ENCODE assay signal across 29 cellular contexts in genomic region chr5:43150748-43151147, GRCh38. TPM values are rescaled to one million over a fixed set of nuclear protein-coding genes. Genes with fewer than 3 reads are reported as not detected.
"Had no signal": no experiment of that assay in that cellular context is flagged by ENCODE, and none has a peak within 500 bp of the region (broad histone marks: within the 10 kb centered on the region; RNA-seq: fewer than 3 reads in every experiment).

No MANE protein-coding gene starts in this region.

- H3K4me3 ChIP-seq: ascending aorta, cardiac muscle cell, K562, Peyer's patch had no signal

- ATAC-seq: activated CD4-positive, alpha-beta T cell treated with anti-CD3 and anti-CD28 coated beads for 36 hours; activated CD4-positive, CD25-positive, alpha-beta regulatory T cell treated with anti-CD3 and anti-CD28 coated beads, Interleukin-2, amount 50 U/mL, for 24 hours; activated CD8-positive, alpha-beta T cell treated with anti-CD3 and anti-CD28 coated beads, Interleukin-2, amount 10 ng/mL, durations not matched to agents 7 days and 5 days; K562; PC-3; WTC11 had no signal

- H3K36me3 ChIP-seq: cardiac muscle cell, Peyer's patch had no signal

- H3K4me1 ChIP-seq: Peyer's patch had no signal

- H3K27me3 ChIP-seq: ascending aorta, cardiac muscle cell, Peyer's patch had no signal

- DNase-seq: activated CD4-positive, alpha-beta T cell treated with anti-CD3 and anti-CD28 coated beads for 36 hours; activated CD4-positive, alpha-beta T cell treated with anti-CD3 and anti-CD28 coated beads, Interleukin-2, amount 10 ng/mL, durations not matched to agents 7 days and 5 days; activated CD4-positive, alpha-beta T cell treated with anti-CD3 and anti-CD28 coated beads, Interleukin-2, amount 50 U/mL, for 48 hours; activated CD8-positive, alpha-beta T cell treated with anti-CD3 and anti-CD28 coated beads, Interleukin-2, amount 10 ng/mL, durations not matched to agents 7 days and 5 days; activated gamma-delta T cell; activated naive CD4-positive, alpha-beta T cell treated with Interleukin-2 at 50 U/mL for 16 hours; activated naive CD8-positive, alpha-beta T cell treated with anti-CD3 and anti-CD28 coated beads, Interleukin-2, amount 10 ng/mL, durations not matched to agents 7 days and 5 days; activated T-cell treated with anti-CD3 and anti-CD28 coated beads, Interleukin-2, amount 50 U/mL, for 24 hours; amygdala; cerebellar nuclear complex; NCI-H1105; NCI-H1417 treated with DMSO at 0.1 percent for 48 hours; NCI-H1694 treated with DMSO at 0.1 percent for 48 hours; NCI-H2029; NCI-H345; NCI-H69; NK-92 treated with Interleukin-12 subunit alpha and Interleukin-12 subunit beta, amount 100 ng/mL, for 24 hours; PC-3; Peyer's patch; RPMI8226; SHP77 treated with DMSO at 0.1 percent for 48 hours; T1000 had no signal

- H3K9me3 ChIP-seq: ascending aorta, Peyer's patch had no signal

- H3K27ac ChIP-seq: ascending aorta, Peyer's patch had no signal

RNA-seq across cellular contexts. Expression of gene NIM1K, which starts 41.3 kb away (rescaled TPM):
- total RNA-seq: ascending aorta, MCF 10A, NCI-H460, Peyer's patch had no signal
